19 cellular contexts compared by ENCODE assay signal in genomic region chrX:53580742-53581504, GRCh38.
"Had no signal": no experiment of that assay in that cellular context is flagged by ENCODE, and none has a peak within 500 bp of the region (broad histone marks: within the 10 kb centered on the region; RNA-seq: fewer than 3 reads in every experiment).

No MANE protein-coding gene starts in this region.

- H3K4me1 ChIP-seq: esophagus muscularis mucosa, foreskin keratinocyte, psoas muscle, sigmoid colon had no signal

- H3K27me3 Mint-ChIP-seq: central memory CD8-positive, alpha-beta T cell; naive B cell; type B pancreatic cell had no signal

- H3K4me3 ChIP-seq: dorsolateral prefrontal cortex, esophagus muscularis mucosa, psoas muscle, sigmoid colon, skin epidermis had no signal

- H3K9me3 ChIP-seq: esophagus muscularis mucosa, psoas muscle, sigmoid colon had no signal

- H3K4me3 Mint-ChIP-seq: central memory CD8-positive, alpha-beta T cell; naive B cell; nephron; type B pancreatic cell had no signal

- H3K27ac ChIP-seq: dorsolateral prefrontal cortex, epithelial cell of prostate, esophagus muscularis mucosa, foreskin keratinocyte, psoas muscle, sigmoid colon, skin epidermis had no signal

- ATAC-seq: foreskin keratinocyte, psoas muscle had no signal

- H3K27me3 ChIP-seq: esophagus muscularis mucosa, foreskin keratinocyte, sigmoid colon had no signal

- DNase-seq: cortex of kidney; dorsolateral prefrontal cortex; effector CD8-positive, alpha-beta T cell; foreskin keratinocyte; head of caudate nucleus; islet precursor cell; mesendoderm; naive B cell; psoas muscle; retina; sigmoid colon; stimulated activated naive CD4-positive, alpha-beta T cell had no signal

- H3K4me1 Mint-ChIP-seq: central memory CD8-positive, alpha-beta T cell; naive B cell; nephron had no signal

- H3K9me3 Mint-ChIP-seq: central memory CD8-positive, alpha-beta T cell; naive B cell had no signal

- H3K27ac Mint-ChIP-seq: naive B cell, type B pancreatic cell had no signal

- FAIRE-seq: urothelium cell line had no signal
